Comparison of ENCODE assay signal across 1 cellular context in the genomic region with DNA sequence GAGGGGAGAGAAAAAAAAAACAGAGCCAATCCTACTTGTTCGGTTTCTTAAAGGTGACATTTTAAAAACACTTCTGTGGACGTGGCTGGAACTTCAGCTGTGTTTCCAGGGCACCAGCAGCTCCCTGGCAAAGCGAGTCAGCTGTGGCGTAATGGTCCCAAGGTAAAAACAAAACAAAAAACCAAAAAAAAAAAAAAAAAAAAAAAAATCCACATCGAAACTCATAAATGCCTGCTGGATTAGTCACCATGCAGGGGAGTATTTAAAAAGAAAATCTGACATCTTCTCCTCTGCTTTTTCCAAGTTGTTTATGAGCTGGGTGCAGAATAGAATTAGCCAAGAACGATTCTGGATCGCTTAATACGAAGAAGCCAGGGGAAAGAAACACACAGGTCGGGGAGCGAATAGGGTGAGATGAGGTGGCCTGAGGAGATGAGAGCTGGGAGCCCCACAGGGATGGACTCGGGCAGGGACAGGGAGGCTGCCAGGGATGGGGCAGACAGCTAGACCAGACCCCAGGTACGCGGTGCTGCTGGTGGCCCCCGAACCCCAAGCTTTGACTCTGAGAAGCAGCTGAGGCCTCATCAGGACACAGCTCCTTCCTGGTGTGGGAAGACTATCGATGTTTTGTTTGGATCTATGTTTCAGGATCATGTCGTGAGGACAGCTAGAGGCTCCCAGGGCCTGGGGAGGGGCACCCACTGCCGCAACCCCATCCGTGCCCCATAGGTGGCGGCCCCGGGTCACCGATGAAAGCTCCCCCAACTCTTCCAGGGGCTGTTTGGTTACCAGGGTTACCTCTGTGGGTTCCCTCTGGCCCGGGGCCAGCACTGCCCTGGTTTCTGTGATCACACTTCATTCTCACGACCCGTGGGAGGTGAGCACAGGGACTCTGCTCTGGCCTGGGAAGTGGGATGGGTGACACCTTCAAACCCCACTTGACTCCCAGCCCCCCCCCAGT.
TF ChIP-seq lines count a peak whose summit lies in the region.

No MANE protein-coding gene starts in this region.

TF ChIP-seq in H1, 55 proteins besides CTCF, POLR2A, EP300 and RAD21:
- TF ChIP-seq, protein P1, sequence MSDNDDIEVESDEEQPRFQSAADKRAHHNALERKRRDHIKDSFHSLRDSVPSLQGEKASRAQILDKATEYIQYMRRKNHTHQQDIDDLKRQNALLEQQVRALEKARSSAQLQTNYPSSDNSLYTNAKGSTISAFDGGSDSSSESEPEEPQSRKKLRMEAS (IDR thresholded peaks at IDR 0.05), result no peak
- TF ChIP-seq TAF7 (optimal IDR thresholded peaks at IDR 0.05; ENCODE audit: borderline replicate concordance, low read depth, low read length), result no peak
- TF ChIP-seq HDAC2 (IDR thresholded peaks at IDR 0.05; ENCODE audit: borderline replicate concordance in 1 of 2, low read depth in 2 of 2, low read length in 2 of 2), result no peak
- TF ChIP-seq SRF (IDR thresholded peaks at IDR 0.05; ENCODE audit: low read depth, low read length), result no peak
